29 cellular contexts compared by ENCODE assay signal in genomic region chr1:2014726-2015382, GRCh38. TPM values are rescaled to one million over a fixed set of nuclear protein-coding genes. Genes with fewer than 3 reads are reported as not detected.
DNase-seq lines count a peak whose midpoint lies in the region; ATAC-seq, FAIRE-seq and TF ChIP-seq lines count a peak whose summit lies in the region.
"Had no signal": no experiment of that assay in that cellular context is flagged by ENCODE, and none has a peak within 500 bp of the region (broad histone marks: within the 10 kb centered on the region; RNA-seq: fewer than 3 reads in every experiment).

No MANE protein-coding gene starts in this region.

- no peak for TF ChIP-seq CTCF in pancreas (IDR thresholded peaks at IDR 0.05)
- TF ChIP-seq CTCF in tibial artery (IDR thresholded peaks at IDR 0.05) = no peak

- peak; percentile 46 for DNase-seq in DMS53 (lab: John Stamatoyannopoulos, UW)
- DNase-seq in DMS53 treated with DMSO at 0.1 percent for 48 hours (lab: John Stamatoyannopoulos, UW; ENCODE audit: unreplicated experiment) = no peak
- peak; percentile 10 for DNase-seq in RCC 7860 (ENCODE audit: low spot score)
- DNase-seq in cerebellum (ENCODE audit: low spot score) = peak; percentile 84
- peak in 2 of 6 donors; percentile 18 to 27 for DNase-seq in pancreas
- no peak for DNase-seq in tibial artery
- DNase-seq: activated CD4-positive, alpha-beta T cell treated with anti-CD3 and anti-CD28 coated beads for 4 hours; activated CD8-positive, alpha-beta memory T cell treated with anti-CD3 and anti-CD28 coated beads, Interleukin-2, amount 10 ng/mL, durations not matched to agents 7 days and 5 days; brain microvascular endothelial cell; cortex of kidney; DMS 273 treated with DMSO at 0.1 percent for 48 hours; GF-D8; hypothalamus; Kasumi-1; NCI-H1436 treated with DMSO at 0.1 percent for 48 hours; NCI-H2171 treated with DMSO at 0.1 percent for 48 hours; NCI-H69; right lobe of liver; SHP77 treated with DMSO at 0.1 percent for 48 hours; stimulated activated CD4-positive, alpha-beta T cell treated with anti-CD3 and anti-CD28 coated beads, Interleukin-15, amount 100 ng/mL, for 24 hours; uterus had no signal

- 27 to 31% methylated on average over 25 of the region's 25 CpGs for WGBS in pancreas, 2 donors

- H3K4me1 ChIP-seq in pancreas (peaks cover 0 to 3% (median 0%) of the 10 kb centered on the region in 3 donors), tibial artery (peaks cover 0 to 11% (median 6%) of the 10 kb centered on the region in 4 donors)

- FAIRE-seq in RCC 7860 (lab: Jason Lieb, UNC) (no peak), pancreas (lab: Jason Lieb, UNC) (no peak)
- FAIRE-seq: islet of Langerhans had no signal

- H3K27ac ChIP-seq in pancreas = peak overlapping the region in 1 of 4 donors; percentile 60
- no peak overlapping the region for H3K27ac ChIP-seq in tibial artery
- H3K27ac ChIP-seq: 22Rv1, brain microvascular endothelial cell, right lobe of liver, uterus had no signal

- H3K27me3 ChIP-seq in pancreas = peaks cover 0 to 4% (median 0%) of the 10 kb centered on the region in 4 donors
- H3K27me3 ChIP-seq in tibial artery = peaks cover 0 to 55% of the 10 kb centered on the region in 2 donors

- intact Hi-C loops in pancreas (cut with DNase I) (no loop called here), tibial artery (cut with DNase I; ENCODE audit: low total_unique reads) (no loop called here)

- H3K36me3 ChIP-seq in pancreas (no peaks in the 10 kb centered on the region), tibial artery (no peaks in the 10 kb centered on the region)
- H3K36me3 ChIP-seq: brain microvascular endothelial cell, right lobe of liver, uterus had no signal

- peak in 3 of 4 donors; percentile 70 to 83 (median 74) for ATAC-seq in pancreas
- ATAC-seq in GM19328 (IDR thresholded peaks at IDR 0.05; ENCODE audit: unreplicated experiment) = no peak
- ATAC-seq in GM19452 (IDR thresholded peaks at IDR 0.05; ENCODE audit: unreplicated experiment) = no peak
- ATAC-seq: activated CD8-positive, alpha-beta memory T cell treated with anti-CD3 and anti-CD28 coated beads, Interleukin-2, amount 10 ng/mL, durations not matched to agents 7 days and 5 days; activated T-helper 17 cell treated with anti-CD3 and anti-CD28 coated beads, Interleukin-2, amount 50 U/mL, for 72 hours had no signal

- H3K4me3 ChIP-seq in pancreas (no peak overlapping the region), tibial artery (no peak overlapping the region)
- H3K4me3 ChIP-seq: lung, right lobe of liver, uterus had no signal

- H3K9me3 ChIP-seq in pancreas = no peaks in the 10 kb centered on the region
- no peaks in the 10 kb centered on the region for H3K9me3 ChIP-seq in tibial artery
- H3K9me3 ChIP-seq: right lobe of liver, uterus had no signal

RNA-seq across cellular contexts. Expression of gene GABRD, which starts 4.3 kb away (rescaled TPM):
- total RNA-seq in cerebellum (2.9 TPM), pancreas (under 1 TPM in 3 of 6 donors, not detected in 3; 0.12 to 0.61 (median 0.25) TPM)
- under 1 TPM; 0.09 to 0.15 TPM for polyA plus RNA-seq in pancreas
- total RNA-seq: activated CD8-positive, alpha-beta memory T cell treated with anti-CD3 and anti-CD28 coated beads, Interleukin-2, amount 10 ng/mL, durations not matched to agents 7 days and 5 days; activated T-helper 17 cell treated with anti-CD3 and anti-CD28 coated beads, Interleukin-2, amount 50 U/mL, for 72 hours; fibroblast of villous mesenchyme; omental fat pad had no signal

RNA-seq across cellular contexts. Expression of gene CFAP74, which starts 11.3 kb away (rescaled TPM):
- total RNA-seq in cerebellum (0.36 TPM), pancreas (not detected)
- under 1 TPM; 0.08 to 0.16 TPM for polyA plus RNA-seq in pancreas
- total RNA-seq: activated CD8-positive, alpha-beta memory T cell treated with anti-CD3 and anti-CD28 coated beads, Interleukin-2, amount 10 ng/mL, durations not matched to agents 7 days and 5 days; activated T-helper 17 cell treated with anti-CD3 and anti-CD28 coated beads, Interleukin-2, amount 50 U/mL, for 72 hours; fibroblast of villous mesenchyme had no signal

RNA-seq across cellular contexts. Expression of gene PRKCZ, which starts 35.4 kb away (rescaled TPM):
- total RNA-seq in cerebellum (30.8 TPM), pancreas (10 to 100 TPM in 5 of 6 donors, 1 to 10 TPM in 1; 9.8 to 20.4 (median 15.7) TPM)
- 10 to 100 TPM; 26.5 to 27.4 TPM for polyA plus RNA-seq in pancreas

Comparison
In these comparisons a context has a peak if more than half of its experiments do, and no peak if none do; other contexts are left out.
1. DNase-seq: peak in DMS53 (single experiment), RCC 7860 (single experiment) and cerebellum (single experiment); none in DMS53 treated with DMSO at 0.1 percent for 48 hours (single experiment) and tibial artery (0 of 2).
2. ATAC-seq: peak in pancreas (3 of 4); none in GM19328 (single experiment) and GM19452 (single experiment).